In the genomic region with DNA sequence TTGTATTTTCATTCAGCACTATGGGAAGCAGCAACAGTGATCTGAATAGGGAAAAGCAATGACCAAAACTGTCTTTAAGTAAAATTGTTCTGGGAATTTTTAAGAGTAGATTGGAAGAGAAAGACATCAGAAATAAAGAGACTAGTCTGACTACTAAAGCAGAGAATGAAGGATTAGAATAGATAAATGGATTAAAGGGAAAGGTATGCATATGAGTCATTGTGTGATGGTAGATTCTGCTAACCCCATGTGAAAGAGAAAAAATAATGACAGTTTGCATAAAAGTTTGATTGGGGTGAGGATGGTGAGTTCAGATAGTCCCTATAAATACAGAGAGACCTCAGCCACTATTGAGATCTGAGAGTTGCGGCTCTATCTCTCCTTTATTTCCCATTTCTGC, we compare ENCODE assay signal across 1 cellular context.
TF ChIP-seq lines count a peak whose summit lies in the region.

No MANE protein-coding gene starts in this region.

TF ChIP-seq in GM23338, 12 proteins besides CTCF, POLR2A, EP300 and RAD21 (continued from another document):
- TF ChIP-seq, protein P1, sequence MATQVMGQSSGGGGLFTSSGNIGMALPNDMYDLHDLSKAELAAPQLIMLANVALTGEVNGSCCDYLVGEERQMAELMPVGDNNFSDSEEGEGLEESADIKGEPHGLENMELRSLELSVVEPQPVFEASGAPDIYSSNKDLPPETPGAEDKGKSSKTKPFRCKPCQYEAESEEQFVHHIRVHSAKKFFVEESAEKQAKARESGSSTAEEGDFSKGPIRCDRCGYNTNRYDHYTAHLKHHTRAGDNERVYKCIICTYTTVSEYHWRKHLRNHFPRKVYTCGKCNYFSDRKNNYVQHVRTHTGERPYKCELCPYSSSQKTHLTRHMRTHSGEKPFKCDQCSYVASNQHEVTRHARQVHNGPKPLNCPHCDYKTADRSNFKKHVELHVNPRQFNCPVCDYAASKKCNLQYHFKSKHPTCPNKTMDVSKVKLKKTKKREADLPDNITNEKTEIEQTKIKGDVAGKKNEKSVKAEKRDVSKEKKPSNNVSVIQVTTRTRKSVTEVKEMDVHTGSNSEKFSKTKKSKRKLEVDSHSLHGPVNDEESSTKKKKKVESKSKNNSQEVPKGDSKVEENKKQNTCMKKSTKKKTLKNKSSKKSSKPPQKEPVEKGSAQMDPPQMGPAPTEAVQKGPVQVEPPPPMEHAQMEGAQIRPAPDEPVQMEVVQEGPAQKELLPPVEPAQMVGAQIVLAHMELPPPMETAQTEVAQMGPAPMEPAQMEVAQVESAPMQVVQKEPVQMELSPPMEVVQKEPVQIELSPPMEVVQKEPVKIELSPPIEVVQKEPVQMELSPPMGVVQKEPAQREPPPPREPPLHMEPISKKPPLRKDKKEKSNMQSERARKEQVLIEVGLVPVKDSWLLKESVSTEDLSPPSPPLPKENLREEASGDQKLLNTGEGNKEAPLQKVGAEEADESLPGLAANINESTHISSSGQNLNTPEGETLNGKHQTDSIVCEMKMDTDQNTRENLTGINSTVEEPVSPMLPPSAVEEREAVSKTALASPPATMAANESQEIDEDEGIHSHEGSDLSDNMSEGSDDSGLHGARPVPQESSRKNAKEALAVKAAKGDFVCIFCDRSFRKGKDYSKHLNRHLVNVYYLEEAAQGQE (IDR thresholded peaks at IDR 0.05; ENCODE audit: unreplicated experiment): no peak
- TF ChIP-seq ZNF114 (CRISPR knock-in tag; IDR thresholded peaks at IDR 0.05) (no peak), NANOG (IDR thresholded peaks at IDR 0.05; ENCODE audit: borderline replicate concordance) (no peak)
